Comparison of ENCODE assay signal across 23 cellular contexts in genomic region chr2:173165443-173166234, GRCh38.
"Had no signal": no experiment of that assay in that cellular context is flagged by ENCODE, and none has a peak within 500 bp of the region (broad histone marks: within the 10 kb centered on the region; RNA-seq: fewer than 3 reads in every experiment).

No MANE protein-coding gene starts in this region.

- H3K4me2 ChIP-seq: KMS-11 had no signal

- H3K27ac ChIP-seq: breast epithelium, KMS-11 had no signal

- H3K36me3 ChIP-seq: breast epithelium had no signal

- H3K4me3 ChIP-seq: breast epithelium had no signal

- H3K9me3 ChIP-seq: breast epithelium had no signal

- H3K27me3 ChIP-seq: breast epithelium had no signal

- ATAC-seq: activated CD8-positive, alpha-beta memory T cell treated with anti-CD3 and anti-CD28 coated beads, Interleukin-2, amount 10 ng/mL, durations not matched to agents 7 days and 5 days had no signal

- H3K4me1 ChIP-seq: breast epithelium had no signal

- DNase-seq: activated B cell treated with CpG ODN at 0.5 μM for 24 hours; activated CD4-positive, alpha-beta T cell treated with anti-CD3 and anti-CD28 coated beads for 1 hour; activated CD4-positive, alpha-beta T cell treated with anti-CD3 and anti-CD28 coated beads, Interleukin-2, amount 10 ng/mL, durations not matched to agents 24 days and 14 days; activated CD4-positive, alpha-beta T cell treated with anti-CD3 and anti-CD28 coated beads, Interleukin-2, amount 50 U/mL, for 48 hours; activated CD8-positive, alpha-beta memory T cell treated with anti-CD3 and anti-CD28 coated beads, Interleukin-2, amount 10 ng/mL, durations not matched to agents 7 days and 5 days; activated effector memory CD4-positive, alpha-beta T cell treated with Interleukin-2 at 50 U/mL for 16 hours; activated naive CD4-positive, alpha-beta T cell; activated T-cell treated with anti-CD3 and anti-CD28 coated beads, Interleukin-2, amount 50 U/mL, for 24 hours; aorta; caudate nucleus; MM.1S; NCI-H1105; NCI-H1436; NCI-H1694 treated with DMSO at 0.1 percent for 48 hours; NCI-H2029 treated with DMSO at 0.1 percent for 48 hours; NCI-H345; NCI-H510A; NCI-H526 treated with DMSO at 0.1 percent for 48 hours; NCI-H82; NK-92 treated with Interleukin-12 subunit alpha and Interleukin-12 subunit beta, amount 100 ng/mL, for 24 hours; SHP77 had no signal
